Comparison of ENCODE assay signal across 25 cellular contexts in the genomic region with DNA sequence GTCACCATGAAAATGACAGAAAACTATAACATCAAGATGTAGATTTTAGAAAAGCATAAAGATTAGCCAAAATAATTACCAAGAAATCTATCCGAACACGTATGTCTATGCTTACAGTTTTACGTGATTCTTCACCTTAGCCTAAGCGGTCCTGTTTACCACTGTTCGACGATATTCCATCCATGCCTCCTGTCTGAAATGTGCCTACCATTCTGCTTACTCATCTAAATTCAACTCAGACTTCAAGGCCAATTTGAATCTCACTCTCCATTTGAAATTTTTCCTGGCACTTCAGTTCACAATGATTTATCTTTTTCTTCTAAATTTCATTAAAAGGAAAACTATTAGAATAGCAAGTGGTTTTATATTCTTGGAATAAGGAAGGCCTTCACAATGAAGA. TPM values are rescaled to one million over a fixed set of nuclear protein-coding genes. Genes with fewer than 3 reads are reported as not detected.
A peak's percentile ranks its signal among the peaks of the same experiment; 100 is the strongest.
DNase-seq lines count a peak whose midpoint lies in the region; ATAC-seq and TF ChIP-seq lines count a peak whose summit lies in the region.
"Had no signal": no experiment of that assay in that cellular context is flagged by ENCODE, and none has a peak within 500 bp of the region (broad histone marks: within the 10 kb centered on the region; RNA-seq: fewer than 3 reads in every experiment).

No MANE protein-coding gene starts in this region.

- H3K36me3 ChIP-seq in A673 (ENCODE audit: insufficient read depth, low read length, poor library complexity, severe bottlenecking), result peaks cover 6% of the 10 kb centered on the region
- H3K36me3 ChIP-seq in adrenal gland (replicated peaks in 1 of 2), result no peaks in the 10 kb centered on the region
- H3K36me3 ChIP-seq in smooth muscle cell (ENCODE audit: low read depth), result no peaks in the 10 kb centered on the region
- H3K36me3 ChIP-seq: SJCRH30 had no signal

- peaks cover 4% of the 10 kb centered on the region for H3K79me2 ChIP-seq in smooth muscle cell (ENCODE audit: low read depth)

- TF ChIP-seq CTCF in A673 (conservative IDR thresholded peaks at IDR 0.05; ENCODE audit: low read depth, low read length) (no peak), adrenal gland (IDR thresholded peaks at IDR 0.05) (no peak), smooth muscle cell (IDR thresholded peaks at IDR 0.05; ENCODE audit: borderline replicate concordance, insufficient read depth, poor library complexity, severe bottlenecking) (no peak)

- POLR2A ChIA-PET in A673 (lab: Charles Lee; ENCODE audit: low non-redundant PET), result no interaction called here

- no peak overlapping the region for H2AFZ ChIP-seq in smooth muscle cell (ENCODE audit: low read depth)
- H2AFZ ChIP-seq: GM23248 had no signal

- intact Hi-C loops in A673 (cut with micrococcal nuclease; ENCODE audit: unreplicated experiment) (no loop called here), adrenal gland (cut with DNase I) (no loop called here)

- no peaks in the 10 kb centered on the region for H3F3A ChIP-seq in smooth muscle cell (ENCODE audit: low read depth)

- H3K4me1 ChIP-seq in A673 (ENCODE audit: insufficient read depth, low read length, poor library complexity, severe bottlenecking) (peaks cover 46% of the 10 kb centered on the region), adrenal gland (replicated peaks in 1 of 2) (peaks cover 0 to 10% of the 10 kb centered on the region in 2 donors), smooth muscle cell (ENCODE audit: low read depth) (no peaks in the 10 kb centered on the region)
- H3K4me1 ChIP-seq: SJCRH30 had no signal

- H3K9ac ChIP-seq in smooth muscle cell (ENCODE audit: low read depth), result no peak overlapping the region
- H3K9ac ChIP-seq: GM23248, KMS-11 had no signal

- H3K4me3 ChIP-seq in A673 (ENCODE audit: low read depth, low read length, poor library complexity, severe bottlenecking) (no peak overlapping the region), adrenal gland (peak overlapping the region in 1 of 4 donors; percentile 6), smooth muscle cell (no peak overlapping the region)
- H3K4me3 ChIP-seq: GM23248, SJCRH30 had no signal

- no peak overlapping the region for H3K4me2 ChIP-seq in smooth muscle cell
- H3K4me2 ChIP-seq: KMS-11 had no signal

- H3K27me3 ChIP-seq in A673 (replicated peaks; ENCODE audit: insufficient read depth, low read depth, low read length, poor library complexity) (no peaks in the 10 kb centered on the region), adrenal gland (no peaks in the 10 kb centered on the region), smooth muscle cell (ENCODE audit: low read depth) (no peaks in the 10 kb centered on the region)
- H3K27me3 ChIP-seq: SJCRH30 had no signal

- no peak overlapping the region for H3K27ac Mint-ChIP-seq in stimulated activated effector memory CD8-positive, alpha-beta T cell treated with anti-CD3 and anti-CD28 coated beads, Interleukin-12 subunit alpha, Interleukin-12 subunit beta, amount 100 ng/mL, for 72 hours
- H3K27ac Mint-ChIP-seq: CD4-positive, alpha-beta memory T cell had no signal

- TF ChIP-seq POLR2A in adrenal gland (IDR thresholded peaks at IDR 0.05), result no peak

- H3K9me3 Mint-ChIP-seq in stimulated activated effector memory CD8-positive, alpha-beta T cell treated with anti-CD3 and anti-CD28 coated beads, Interleukin-12 subunit alpha, Interleukin-12 subunit beta, amount 100 ng/mL, for 72 hours, result no peaks in the 10 kb centered on the region
- H3K9me3 Mint-ChIP-seq: CD4-positive, alpha-beta memory T cell had no signal

- peak overlapping the region; percentile 75 for H3K27ac ChIP-seq in A673 (ENCODE audit: low read depth, low read length, poor library complexity, severe bottlenecking)
- H3K27ac ChIP-seq in adrenal gland, result peak overlapping the region in 2 of 5 donors; percentile 6 to 33
- peak overlapping the region; percentile 39 for H3K27ac ChIP-seq in smooth muscle cell (ENCODE audit: low read depth)
- H3K27ac ChIP-seq: GM23248, KMS-11, SJCRH30 had no signal

- CTCF ChIA-PET in A673 (lab: Charles Lee), result no interaction called here

- H3K9me3 ChIP-seq in A673 (ENCODE audit: low read depth, low read length, poor library complexity, severe bottlenecking) (no peaks in the 10 kb centered on the region), adrenal gland (replicated peaks in 1 of 3) (peaks cover 0 to 5% (median 0%) of the 10 kb centered on the region in 3 donors), smooth muscle cell (replicated peaks; ENCODE audit: low read depth) (no peaks in the 10 kb centered on the region)
- H3K9me3 ChIP-seq: SJCRH30 had no signal

- H4K20me1 ChIP-seq in smooth muscle cell (ENCODE audit: low read depth), result no peaks in the 10 kb centered on the region

- no peak for DNase-seq in A673 (ENCODE audit: low spot score)
- DNase-seq in adrenal gland, result peak in 4 of 7 donors; percentile 11 to 27 (median 20)
- DNase-seq in iris pigment epithelial cell (ENCODE audit: low read depth), result peak; percentile 34
- DNase-seq in smooth muscle cell (lab: John Stamatoyannopoulos, UW; ENCODE audit: unreplicated experiment), result no peak
- no peak for DNase-seq in stimulated activated effector memory CD8-positive, alpha-beta T cell treated with anti-CD3 and anti-CD28 coated beads, Interleukin-12 subunit alpha, Interleukin-12 subunit beta, amount 100 ng/mL, for 72 hours (ENCODE audit: low spot score in 2 of 2)
- DNase-seq in dermis blood vessel endothelial cell, result no peak
- DNase-seq: C1 segment of cervical spinal cord; CD4-positive, alpha-beta memory T cell; COR-L47; DMS53; GM23248; H7; MM.1S; NCI-H2029; NCI-H446 treated with DMSO at 0.1 percent for 48 hours; NCI-H526; NCI-H82; NK-92 treated with Interleukin-12 subunit alpha and Interleukin-12 subunit beta, amount 100 ng/mL, for 24 hours; PC-3; SJCRH30 had no signal

- BruUV-seq in A673 (replicated peaks; lab: Mats Ljungman, UMichigan), result no TSS peak

- ATAC-seq in stimulated activated effector memory CD8-positive, alpha-beta T cell treated with anti-CD3 and anti-CD28 coated beads, Interleukin-12 subunit alpha, Interleukin-12 subunit beta, amount 100 ng/mL, for 72 hours, result no peak
- ATAC-seq in GM18498 (IDR thresholded peaks at IDR 0.05; ENCODE audit: unreplicated experiment), result no peak
- ATAC-seq: PC-3 had no signal

- peaks cover 2% of the 10 kb centered on the region for H3K36me3 Mint-ChIP-seq in stimulated activated effector memory CD8-positive, alpha-beta T cell treated with anti-CD3 and anti-CD28 coated beads, Interleukin-12 subunit alpha, Interleukin-12 subunit beta, amount 100 ng/mL, for 72 hours

- WGBS in adrenal gland, 4 donors, result 57 to 68% (median 65%) methylated on average over 6 of the region's 6 CpGs
- WGBS in smooth muscle cell (ENCODE audit: low lambda C conversion rate), result 73% methylated on average over 6 of the region's 6 CpGs

- H3K4me1 Mint-ChIP-seq in stimulated activated effector memory CD8-positive, alpha-beta T cell treated with anti-CD3 and anti-CD28 coated beads, Interleukin-12 subunit alpha, Interleukin-12 subunit beta, amount 100 ng/mL, for 72 hours, result peaks cover 36% of the 10 kb centered on the region

- H3K4me3 Mint-ChIP-seq in stimulated activated effector memory CD8-positive, alpha-beta T cell treated with anti-CD3 and anti-CD28 coated beads, Interleukin-12 subunit alpha, Interleukin-12 subunit beta, amount 100 ng/mL, for 72 hours, result no peak overlapping the region
- H3K4me3 Mint-ChIP-seq: CD4-positive, alpha-beta memory T cell had no signal

RNA-seq across cellular contexts. Expression of a gene that starts 15.4 kb away (rescaled TPM):
- total RNA-seq in A673 (2021), result 22.7 and 30.4 TPM in 2 replicates
- 10 to 100 TPM in 3 of 8 donors, 1 to 10 TPM in 5; 5.6 to 18.8 (median 9.7) TPM for total RNA-seq in adrenal gland
- polyA plus RNA-seq in adrenal gland, result 1 to 10 TPM; 3.8 to 8.7 (median 5.5) TPM
- total RNA-seq in smooth muscle cell, result 8.9 and 9.0 TPM in 2 replicates
- 1.3 TPM in 2 replicates for polyA plus RNA-seq in smooth muscle cell
- total RNA-seq in dermis blood vessel endothelial cell, result 16.7 and 17.2 TPM in 2 replicates

RNA-seq across cellular contexts. Expression of a gene that starts 44.7 kb away (rescaled TPM):
- total RNA-seq in A673 (2021) (27.7 and 28.8 TPM in 2 replicates), adrenal gland (not detected), smooth muscle cell (1.6 and 1.7 TPM in 2 replicates), dermis blood vessel endothelial cell (not detected in 2 replicates)
- polyA plus RNA-seq in adrenal gland (not detected), smooth muscle cell (not detected in 2 replicates)
- total RNA-seq: A172; CD4-positive, alpha-beta memory T cell; Daoy; G401; GM23248; PC-3; SJCRH30 had no signal
- polyA plus RNA-seq: CD4-positive, alpha-beta memory T cell; GM23248 had no signal

Comparison
In these comparisons a context has a peak if more than half of its experiments do, and no peak if none do; other contexts are left out.
1. DNase-seq: peak in adrenal gland (4 of 7) and iris pigment epithelial cell (single experiment); none in A673 (single experiment), smooth muscle cell (single experiment), stimulated activated effector memory CD8-positive, alpha-beta T cell treated with anti-CD3 and anti-CD28 coated beads, Interleukin-12 subunit alpha, Interleukin-12 subunit beta, amount 100 ng/mL, for 72 hours (0 of 2) and dermis blood vessel endothelial cell (single experiment).
2. RNA of a gene that starts 44.7 kb away (total RNA-seq): 27.7 to 28.8 TPM in A673; 1.6 to 1.7 TPM in smooth muscle cell, not detected in adrenal gland and not detected in dermis blood vessel endothelial cell; every median in the first group is over 10 times any median in the second.